Comparison of ENCODE assay signal across 8 cellular contexts in genomic region chr10:102461187-102462054, GRCh38. TPM values are rescaled to one million over a fixed set of nuclear protein-coding genes. Genes with fewer than 3 reads are reported as not detected.
DNase-seq lines count a peak whose midpoint lies in the region; ATAC-seq and TF ChIP-seq lines count a peak whose summit lies in the region.

No MANE protein-coding gene starts in this region.

- intact Hi-C loops in mammary epithelial cell (cut with micrococcal nuclease): loop anchor here (1.0 to 5.0 kb wide), 4 partner anchors 10 to 292 kb away; partner anchors contain the start of genes C10orf95 and FBXL15

- DNase-seq in NCI-H2171 (lab: John Stamatoyannopoulos, UW) (peak; percentile 72), mammary epithelial cell (peak; percentile 88), immature natural killer cell (peak; percentile 88 to 89 (median 89))
- DNase-seq in stimulated activated CD4-positive, alpha-beta T cell treated with anti-CD3 and anti-CD28 coated beads, Interleukin-12 subunit alpha, Interleukin-12 subunit beta, amount 100 ng/mL, for 24 hours (ENCODE audit: low read depth in 2 of 2): peak; percentile 84 to 91

- H4K20me1 ChIP-seq in mammary epithelial cell (ENCODE audit: insufficient read depth, low read length): no peaks in the 10 kb centered on the region

- dilution Hi-C loops in mammary epithelial cell (cut with HindIII; ENCODE audit: low sequenced_read_pairs): no loop called here

- peak overlapping the region; percentile 94 for H2AFZ ChIP-seq in mammary epithelial cell (ENCODE audit: low read depth, low read length)

- peak overlapping the region; percentile 83 to 94 (median 91) for H3K4me3 Mint-ChIP-seq in immature natural killer cell

- peaks cover 26% of the 10 kb centered on the region in 2 donors for H3K4me1 Mint-ChIP-seq in immature natural killer cell

- peaks cover 0 to 4% (median 4%) of the 10 kb centered on the region in 3 donors for H3K27me3 Mint-ChIP-seq in immature natural killer cell (ENCODE audit: low read depth in 3 of 3)

- no peaks in the 10 kb centered on the region for H3K9me3 ChIP-seq in mammary epithelial cell (replicated peaks; ENCODE audit: insufficient read depth, low read length)

- no peaks in the 10 kb centered on the region for H3K27me3 ChIP-seq in mammary epithelial cell (ENCODE audit: insufficient read depth, low read length)

- 0% methylated on average over 2 of the region's 54 CpGs for WGBS in mammary epithelial cell (ENCODE audit: low coverage, missing lambda C conversion rate)

- H3K79me2 ChIP-seq in mammary epithelial cell (ENCODE audit: insufficient read depth, low read length): no peaks in the 10 kb centered on the region

- H3K27ac ChIP-seq in 22Rv1 (peak overlapping the region; percentile 86), mammary epithelial cell (ENCODE audit: insufficient read depth, low read depth, low read length) (peak overlapping the region; percentile 9)

- H3K36me3 ChIP-seq in mammary epithelial cell (ENCODE audit: insufficient read depth, low read length): no peaks in the 10 kb centered on the region

- peak overlapping the region; percentile 79 for H3K4me2 ChIP-seq in mammary epithelial cell (ENCODE audit: insufficient read depth, low read depth, low read length)

- peak overlapping the region; percentile 60 for H3K9ac ChIP-seq in mammary epithelial cell (ENCODE audit: insufficient read depth, low read length)

- peaks cover 11% of the 10 kb centered on the region for H3K4me1 ChIP-seq in mammary epithelial cell (ENCODE audit: insufficient read depth, low read length)

- no TSS peak for BruUV-seq in mammary epithelial cell (replicated peaks; lab: Mats Ljungman, UMichigan)

- peak overlapping the region; percentile 70 to 88 (median 86) for H3K27ac Mint-ChIP-seq in immature natural killer cell

- H3K9me3 Mint-ChIP-seq in immature natural killer cell: no peaks in the 10 kb centered on the region

- H3K36me3 Mint-ChIP-seq in immature natural killer cell: peaks cover 0 to 4% (median 0%) of the 10 kb centered on the region in 3 donors

- CTCF ChIA-PET in mammary epithelial cell (lab: Charles Lee; ENCODE audit: low non-redundant PET): no interaction called here

- H3K4me3 ChIP-seq in WI38 (ENCODE audit: low read depth, low read length) (peak overlapping the region; percentile 53), mammary epithelial cell (replicated peaks in 1 of 3; ENCODE audit: insufficient read depth in 1 of 3, low read depth in 2 of 3, low read length in 3 of 3) (peak overlapping the region; percentile 43 to 56 (median 54))

- ATAC-seq in GM18517 (IDR thresholded peaks at IDR 0.05; ENCODE audit: unreplicated experiment) (peak; percentile 82), HG03095 (IDR thresholded peaks at IDR 0.05; ENCODE audit: unreplicated experiment) (peak; percentile 80)

- TF ChIP-seq CTCF in 22Rv1 (IDR thresholded peaks at IDR 0.05) (no peak), WI38 (IDR thresholded peaks at IDR 0.05; ENCODE audit: low read depth, low read length) (no peak), mammary epithelial cell (conservative IDR thresholded peaks at IDR 0.05 in 1 of 2, IDR thresholded peaks at IDR 0.05 in 1 of 2; ENCODE audit: extremely low read depth in 1 of 2, insufficient read depth in 1 of 2, low read depth in 1 of 2, low read length in 2 of 2) (no peak)

- in situ Hi-C loops in mammary epithelial cell (cut with MboI; ENCODE audit: low sequenced_read_pairs in 2 of 2): no loop called here

RNA-seq across cellular contexts. Expression of gene C10orf95, which starts 10.1 kb away (rescaled TPM):
- total RNA-seq in mammary epithelial cell: 1 to 10 TPM; 1.5 to 2.0 TPM
- polyA plus RNA-seq in mammary epithelial cell (1.2 TPM), immature natural killer cell (under 1 TPM; 0.32 to 0.67 (median 0.59) TPM)
- polyA minus RNA-seq in mammary epithelial cell: not detected

RNA-seq across cellular contexts. Expression of gene CUEDC2, which starts 29.0 kb away (rescaled TPM):
- total RNA-seq in mammary epithelial cell: 10 to 100 TPM; 32.0 to 49.5 TPM
- polyA plus RNA-seq in mammary epithelial cell (68.1 TPM), immature natural killer cell (10 to 100 TPM; 61.8 to 65.3 (median 63.3) TPM)
- polyA minus RNA-seq in mammary epithelial cell: 14.6 TPM

RNA-seq across cellular contexts. Expression of gene FBXL15, which starts 40.8 kb away (rescaled TPM):
- 1 to 10 TPM; 5.0 to 7.0 TPM for total RNA-seq in mammary epithelial cell
- polyA plus RNA-seq in mammary epithelial cell (6.5 TPM), immature natural killer cell (10 to 100 TPM; 39.5 to 43.9 (median 39.7) TPM)
- polyA minus RNA-seq in mammary epithelial cell: 0.41 TPM

RNA-seq across cellular contexts. Expression of gene ACTR1A, which starts 41.1 kb away (rescaled TPM):
- 100 to 1,000 TPM; 111 to 138 TPM for total RNA-seq in mammary epithelial cell
- polyA plus RNA-seq in mammary epithelial cell: 121 TPM
- 145 TPM for polyA minus RNA-seq in mammary epithelial cell
- polyA plus RNA-seq in immature natural killer cell: 100 to 1,000 TPM in 2 of 3 donors, 10 to 100 TPM in 1; 91.6 to 125 (median 115) TPM

RNA-seq across cellular contexts. Expression of gene SUFU, which starts 42.4 kb away (rescaled TPM):
- 1 to 10 TPM; 2.5 to 9.2 TPM for total RNA-seq in mammary epithelial cell
- polyA plus RNA-seq in mammary epithelial cell (4.9 TPM), immature natural killer cell (1 to 10 TPM; 1.3 to 6.7 (median 2.1) TPM)
- polyA minus RNA-seq in mammary epithelial cell: 14.9 TPM

Comparison
In these comparisons a context has a peak if more than half of its experiments do, and no peak if none do; other contexts are left out.
1. Peak in every context shown above with its lines: DNase-seq, ATAC-seq, H3K4me3 ChIP-seq and H3K27ac ChIP-seq.